8 cellular contexts compared by ENCODE assay signal in the genomic region with DNA sequence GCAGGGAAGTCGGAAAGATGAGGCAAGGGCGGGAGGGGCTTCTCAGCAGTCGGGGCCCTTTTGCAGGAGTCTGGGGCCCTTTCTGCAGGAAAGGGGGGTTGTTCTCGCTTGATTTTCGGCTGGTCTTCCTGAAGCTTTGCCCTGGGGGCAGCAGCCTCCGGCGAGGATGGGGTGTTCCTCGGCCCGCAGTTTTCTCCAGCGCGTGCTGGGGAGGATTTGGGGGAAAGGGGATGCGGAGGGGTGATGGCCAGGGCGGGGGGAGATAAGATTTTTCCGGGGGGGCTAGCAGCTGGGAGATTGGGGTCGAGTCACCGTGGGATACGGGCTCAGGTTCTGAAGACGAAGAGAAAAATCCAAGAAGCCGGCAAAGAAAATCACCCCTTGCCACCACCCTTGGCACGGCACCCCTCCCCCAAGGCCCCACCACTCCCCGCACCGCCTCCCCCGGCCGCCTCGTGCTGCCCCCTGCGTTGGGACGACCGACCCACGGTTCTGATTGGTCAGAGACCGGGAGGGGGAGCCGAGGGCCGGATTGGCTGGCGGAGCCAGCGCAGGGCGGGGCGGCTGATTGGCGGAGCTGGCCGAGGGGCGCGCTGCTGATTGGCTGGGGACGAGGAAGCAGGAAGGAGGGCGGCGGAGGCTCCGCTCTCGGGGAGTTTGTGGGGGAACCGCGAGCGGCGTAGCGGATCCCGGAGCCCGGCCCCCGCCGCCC. TPM values are rescaled to one million over a fixed set of nuclear protein-coding genes. Genes with fewer than 3 reads are reported as not detected.
DNase-seq lines count a peak whose midpoint lies in the region; ATAC-seq and TF ChIP-seq lines count a peak whose summit lies in the region.

Gene BAHD1 (plus strand): TSS at position 654 of the 712 bp plus-strand sequence. CDS start 17,512 bp downstream, outside the sequence.

- peaks cover 0 to 14% (median 2%) of the 10 kb centered on the region in 4 donors for H3K4me1 ChIP-seq in right lobe of liver

- peaks cover 12 to 27% of the 10 kb centered on the region in 2 donors for H3K36me3 Mint-ChIP-seq in CD14-positive monocyte

- H3K27me3 Mint-ChIP-seq in CD14-positive monocyte (ENCODE audit: low read depth in 3 of 3) = peaks cover 64 to 79% (median 65%) of the 10 kb centered on the region in 3 donors

- ATAC-seq in GM19395 (IDR thresholded peaks at IDR 0.05; ENCODE audit: unreplicated experiment) = peak; percentile 84
- ATAC-seq in HG03565 (IDR thresholded peaks at IDR 0.05; ENCODE audit: unreplicated experiment) = peak; percentile 89
- ATAC-seq in right lobe of liver = peak; percentile 85 to 91 (median 90)

- WGBS in right lobe of liver (ENCODE audit: insufficient coverage, low coverage, low lambda C conversion rate, missing lambda C conversion rate) = under 1% methylated on average over 34 of the region's 54 CpGs

- no peaks in the 10 kb centered on the region for H3K36me3 ChIP-seq in right lobe of liver

- no peak for TF ChIP-seq CTCF in CD14-positive monocyte (IDR thresholded peaks at IDR 0.05)
- TF ChIP-seq CTCF in right lobe of liver (IDR thresholded peaks at IDR 0.05) = peak in 1 of 4 donors; percentile 12

- H3K9me3 ChIP-seq in right lobe of liver = no peaks in the 10 kb centered on the region

- peak within 1 kb of the TSS in 2 of 3 donors; percentile 49 to 54 for H3K27ac ChIP-seq in right lobe of liver

- DNase-seq in CD14-positive monocyte (ENCODE audit: low spot score) (peak; percentile 92), NCI-H774 (lab: John Stamatoyannopoulos, UW) (peak; percentile 94), dermis microvascular lymphatic vessel endothelial cell (ENCODE audit: low read depth in 2 of 2) (peak; percentile 88 to 96), right lobe of liver (peak; percentile 98)
- peak; percentile 94 to 95 for DNase-seq in activated CD4-positive, alpha-beta T cell treated with anti-CD3 and anti-CD28 coated beads, Interleukin-2, amount 50 U/mL, for 4 hours
- DNase-seq in stimulated activated CD4-positive, alpha-beta T cell treated with anti-CD3 and anti-CD28 coated beads, Interleukin-4, amount 100 ng/mL, for 4 hours = peak; percentile 95 to 96

- H3K4me3 ChIP-seq in right lobe of liver = peak within 1 kb of the TSS; percentile 72 to 89 (median 84)

- no peak for TF ChIP-seq POLR2A in right lobe of liver (IDR thresholded peaks at IDR 0.05)

- peak within 1 kb of the TSS in 5 of 7 donors; percentile 22 to 85 (median 61) for H3K27ac Mint-ChIP-seq in CD14-positive monocyte

- H3K4me1 Mint-ChIP-seq in CD14-positive monocyte = peaks cover 53% of the 10 kb centered on the region

- no peaks in the 10 kb centered on the region for H3K27me3 ChIP-seq in right lobe of liver

- peaks cover 0 to 23% (median 5%) of the 10 kb centered on the region in 7 donors for H3K9me3 Mint-ChIP-seq in CD14-positive monocyte

- intact Hi-C loops in CD14-positive monocyte (cut with micrococcal nuclease) = loop anchor here in 1 of 2 donors (5.0 kb wide), 1 partner anchor 67 kb away; no protein-coding TSS in a partner anchor
- intact Hi-C loops in right lobe of liver (cut with DNase I) = no loop called here

- peak within 1 kb of the TSS; percentile 95 to 99 for H3K4me3 Mint-ChIP-seq in CD14-positive monocyte

RNA-seq across cellular contexts. Expression of gene BAHD1, which starts in this region (rescaled TPM):
- under 1 TPM; 0.67 to 0.79 TPM for polyA plus RNA-seq in CD14-positive monocyte
- total RNA-seq in dermis microvascular lymphatic vessel endothelial cell (5.5 and 9.4 TPM in 2 replicates), right lobe of liver (10 to 100 TPM in 1 of 6 experiments, 1 to 10 TPM in 5; 6.5 to 10.5 (median 9.0) TPM)

Comparison
In these comparisons a context has a peak if more than half of its experiments do, and no peak if none do; other contexts are left out.
1. Peak in every context shown above with its lines: DNase-seq, ATAC-seq, H3K4me3 ChIP-seq and H3K27ac ChIP-seq.
2. Peak in DNase-seq in CD14-positive monocyte; RNA of the gene not detected or under 1 TPM.